Comparison of ENCODE assay signal across 10 cellular contexts in the genomic region with DNA sequence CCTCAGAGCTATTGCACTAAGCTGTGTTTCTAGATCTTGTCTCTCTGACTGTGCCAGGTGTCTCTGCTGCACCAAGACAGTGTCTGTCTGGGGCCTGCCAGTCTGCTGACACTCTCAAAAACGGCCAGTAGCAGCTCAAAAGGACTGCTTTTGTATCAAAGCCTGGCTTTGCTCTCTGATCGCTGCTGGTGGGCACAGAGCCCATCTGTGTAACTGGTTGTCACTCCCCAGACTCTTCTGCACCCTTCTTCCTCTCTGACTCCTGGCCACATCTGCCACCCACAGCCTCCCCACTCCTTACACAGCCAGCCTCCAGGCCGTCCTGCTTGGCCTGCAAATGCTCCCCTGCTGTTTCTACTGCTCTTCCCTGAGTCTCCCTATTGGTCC. TPM values are rescaled to one million over a fixed set of nuclear protein-coding genes. Genes with fewer than 3 reads are reported as not detected.
A peak's percentile ranks its signal among the peaks of the same experiment; 100 is the strongest.
DNase-seq lines count a peak whose midpoint lies in the region; ATAC-seq lines count a peak whose summit lies in the region.
"Had no signal": no experiment of that assay in that cellular context is flagged by ENCODE, and none has a peak within 500 bp of the region (broad histone marks: within the 10 kb centered on the region; RNA-seq: fewer than 3 reads in every experiment).

No MANE protein-coding gene starts in this region.

- peaks cover 47% of the 10 kb centered on the region for H3K4me1 Mint-ChIP-seq in activated CD4-positive, alpha-beta T cell treated with anti-CD3 and anti-CD28 coated beads for 36 hours
- H3K4me1 Mint-ChIP-seq in activated T-helper 2 cell treated with anti-CD3 and anti-CD28 coated beads, Interferon-gamma antibody, Interleukin-2, Interleukin-4, amounts not matched to agents 10 μg/mL and 5 μg/mL and 100 μg/mL, durations not matched to agents 14 hours and 24 hours and 36 hours (ENCODE audit: low read depth): peaks cover 18% of the 10 kb centered on the region
- H3K4me1 Mint-ChIP-seq in immature natural killer cell: peaks cover 70 to 78% of the 10 kb centered on the region in 2 donors
- peaks cover 67% of the 10 kb centered on the region for H3K4me1 Mint-ChIP-seq in stimulated activated naive CD8-positive, alpha-beta T cell treated with anti-CD3 and anti-CD28 coated beads, Interleukin-15, amount 100 ng/mL, for 72 hours

- peak overlapping the region; percentile 58 for H3K27ac Mint-ChIP-seq in activated CD4-positive, alpha-beta T cell treated with anti-CD3 and anti-CD28 coated beads for 36 hours
- peak overlapping the region; percentile 51 for H3K27ac Mint-ChIP-seq in activated T-helper 2 cell treated with anti-CD3 and anti-CD28 coated beads, Interferon-gamma antibody, Interleukin-2, Interleukin-4, amounts not matched to agents 10 μg/mL and 5 μg/mL and 100 μg/mL, durations not matched to agents 14 hours and 24 hours and 36 hours
- H3K27ac Mint-ChIP-seq in immature natural killer cell: peak overlapping the region; percentile 86 to 96 (median 89)
- H3K27ac Mint-ChIP-seq in stimulated activated naive CD8-positive, alpha-beta T cell treated with anti-CD3 and anti-CD28 coated beads, Interleukin-15, amount 100 ng/mL, for 72 hours: peak overlapping the region; percentile 10 to 47

- ATAC-seq in activated CD4-positive, alpha-beta T cell treated with anti-CD3 and anti-CD28 coated beads for 36 hours: no peak
- ATAC-seq in stimulated activated naive CD8-positive, alpha-beta T cell treated with anti-CD3 and anti-CD28 coated beads, Interleukin-15, amount 100 ng/mL, for 72 hours: no peak
- ATAC-seq in GM19455 (IDR thresholded peaks at IDR 0.05; ENCODE audit: unreplicated experiment): no peak

- no peaks in the 10 kb centered on the region for H3K9me3 Mint-ChIP-seq in activated CD4-positive, alpha-beta T cell treated with anti-CD3 and anti-CD28 coated beads for 36 hours (ENCODE audit: low read depth)
- H3K9me3 Mint-ChIP-seq in activated T-helper 2 cell treated with anti-CD3 and anti-CD28 coated beads, Interferon-gamma antibody, Interleukin-2, Interleukin-4, amounts not matched to agents 10 μg/mL and 5 μg/mL and 100 μg/mL, durations not matched to agents 14 hours and 24 hours and 36 hours: no peaks in the 10 kb centered on the region
- H3K9me3 Mint-ChIP-seq in immature natural killer cell: no peaks in the 10 kb centered on the region
- H3K9me3 Mint-ChIP-seq in stimulated activated naive CD8-positive, alpha-beta T cell treated with anti-CD3 and anti-CD28 coated beads, Interleukin-15, amount 100 ng/mL, for 72 hours: no peaks in the 10 kb centered on the region

- in situ Hi-C loops in ACHN (cut with HindIII; ENCODE audit: low pct_ligation_motif_present, low pct_unique_long_range_greater_than_20kb, low sequenced_read_pairs): no loop called here

- H3K27me3 Mint-ChIP-seq in activated CD4-positive, alpha-beta T cell treated with anti-CD3 and anti-CD28 coated beads for 36 hours: no peaks in the 10 kb centered on the region
- H3K27me3 Mint-ChIP-seq in activated T-helper 2 cell treated with anti-CD3 and anti-CD28 coated beads, Interferon-gamma antibody, Interleukin-2, Interleukin-4, amounts not matched to agents 10 μg/mL and 5 μg/mL and 100 μg/mL, durations not matched to agents 14 hours and 24 hours and 36 hours (ENCODE audit: low read depth): no peaks in the 10 kb centered on the region
- peaks cover 0 to 4% (median 2%) of the 10 kb centered on the region in 3 donors for H3K27me3 Mint-ChIP-seq in immature natural killer cell (ENCODE audit: low read depth in 3 of 3)
- H3K27me3 Mint-ChIP-seq in stimulated activated naive CD8-positive, alpha-beta T cell treated with anti-CD3 and anti-CD28 coated beads, Interleukin-15, amount 100 ng/mL, for 72 hours: no peaks in the 10 kb centered on the region

- intact Hi-C loops in activated CD4-positive, alpha-beta T cell treated with anti-CD3 and anti-CD28 coated beads for 36 hours (cut with DNase I, micrococcal nuclease): no loop called here
- intact Hi-C loops in activated T-helper 2 cell treated with anti-CD3 and anti-CD28 coated beads, Interferon-gamma antibody, Interleukin-2, Interleukin-4, amounts not matched to agents 10 μg/mL and 5 μg/mL and 100 μg/mL, durations not matched to agents 14 hours and 24 hours and 36 hours (cut with micrococcal nuclease): no loop called here

- peaks cover 28% of the 10 kb centered on the region for H3K36me3 Mint-ChIP-seq in activated CD4-positive, alpha-beta T cell treated with anti-CD3 and anti-CD28 coated beads for 36 hours (ENCODE audit: low read depth)
- H3K36me3 Mint-ChIP-seq in activated T-helper 2 cell treated with anti-CD3 and anti-CD28 coated beads, Interferon-gamma antibody, Interleukin-2, Interleukin-4, amounts not matched to agents 10 μg/mL and 5 μg/mL and 100 μg/mL, durations not matched to agents 14 hours and 24 hours and 36 hours (ENCODE audit: low read depth): peaks cover 46% of the 10 kb centered on the region
- peaks cover 0 to 5% (median 3%) of the 10 kb centered on the region in 3 donors for H3K36me3 Mint-ChIP-seq in immature natural killer cell

- no peak for DNase-seq in activated CD4-positive, alpha-beta T cell treated with anti-CD3 and anti-CD28 coated beads for 36 hours
- DNase-seq in activated CD4-positive, alpha-beta T cell treated with anti-CD3 and anti-CD28 coated beads, Interleukin-2, amount 50 U/mL, for 48 hours: no peak
- DNase-seq in activated T-helper 2 cell treated with anti-CD3 and anti-CD28 coated beads, Interferon-gamma antibody, Interleukin-2, Interleukin-4, amounts not matched to agents 10 μg/mL and 5 μg/mL and 100 μg/mL, durations not matched to agents 14 hours and 24 hours and 36 hours (ENCODE audit: low spot score): no peak
- DNase-seq in immature natural killer cell (no peak), ACHN (no peak), dedifferentiated amniotic fluid mesenchymal stem cell (ENCODE audit: extremely low spot score) (no peak)
- no peak for DNase-seq in stimulated activated naive CD8-positive, alpha-beta T cell treated with anti-CD3 and anti-CD28 coated beads, Interleukin-15, amount 100 ng/mL, for 72 hours
- DNase-seq: activated CD4-positive, alpha-beta T cell treated with anti-CD3 and anti-CD28 coated beads for 1 hour; NCI-H146 had no signal

- H3K4me3 Mint-ChIP-seq in activated CD4-positive, alpha-beta T cell treated with anti-CD3 and anti-CD28 coated beads for 36 hours: no peak overlapping the region
- H3K4me3 Mint-ChIP-seq in activated T-helper 2 cell treated with anti-CD3 and anti-CD28 coated beads, Interferon-gamma antibody, Interleukin-2, Interleukin-4, amounts not matched to agents 10 μg/mL and 5 μg/mL and 100 μg/mL, durations not matched to agents 14 hours and 24 hours and 36 hours (ENCODE audit: low read depth): no peak overlapping the region
- peak overlapping the region; percentile 44 to 84 (median 59) for H3K4me3 Mint-ChIP-seq in immature natural killer cell
- H3K4me3 Mint-ChIP-seq in stimulated activated naive CD8-positive, alpha-beta T cell treated with anti-CD3 and anti-CD28 coated beads, Interleukin-15, amount 100 ng/mL, for 72 hours: no peak overlapping the region

- CTCF ChIA-PET in activated CD4-positive, alpha-beta T cell treated with anti-CD3 and anti-CD28 coated beads for 36 hours (lab: Charles Lee): interaction anchor here (1.5 kb wide), 1 partner anchor 10 kb away, joined by 4 read pairs; no protein-coding TSS in a partner anchor

- POLR2A ChIA-PET in activated CD4-positive, alpha-beta T cell treated with anti-CD3 and anti-CD28 coated beads for 36 hours (lab: Charles Lee): interaction anchor here (0.9 kb wide), 1 partner anchor 35 kb away, joined by 3 read pairs; no protein-coding TSS in a partner anchor

RNA-seq across cellular contexts. Expression of a gene that starts 26.5 kb away (rescaled TPM):
- 100 to 1,000 TPM in 1 of 2 experiments, 10 to 100 TPM in 1; 84.4 to 107 TPM for total RNA-seq in activated CD4-positive, alpha-beta T cell treated with anti-CD3 and anti-CD28 coated beads for 36 hours
- total RNA-seq in activated T-helper 2 cell treated with anti-CD3 and anti-CD28 coated beads, Interferon-gamma antibody, Interleukin-2, Interleukin-4, amounts not matched to agents 10 μg/mL and 5 μg/mL and 100 μg/mL, durations not matched to agents 14 hours and 24 hours and 36 hours: 123 and 129 TPM in 2 replicates
- 10 to 100 TPM; 12.1 to 91.3 (median 23.0) TPM for polyA plus RNA-seq in immature natural killer cell

RNA-seq across cellular contexts. Expression of a gene that starts 38.3 kb away (rescaled TPM):
- 10 to 100 TPM; 14.1 to 15.2 TPM for total RNA-seq in activated CD4-positive, alpha-beta T cell treated with anti-CD3 and anti-CD28 coated beads for 36 hours
- 34.0 and 38.0 TPM in 2 replicates for total RNA-seq in activated T-helper 2 cell treated with anti-CD3 and anti-CD28 coated beads, Interferon-gamma antibody, Interleukin-2, Interleukin-4, amounts not matched to agents 10 μg/mL and 5 μg/mL and 100 μg/mL, durations not matched to agents 14 hours and 24 hours and 36 hours
- polyA plus RNA-seq in immature natural killer cell: 10 to 100 TPM; 12.8 to 26.3 (median 26.1) TPM

Comparison
In these comparisons a context has a peak if more than half of its experiments do, and no peak if none do; other contexts are left out.
1. H3K27ac Mint-ChIP-seq: peak in every context shown above with its lines; median percentile 89 in immature natural killer cell; 58 in activated CD4-positive, alpha-beta T cell treated with anti-CD3 and anti-CD28 coated beads for 36 hours; 51 in activated T-helper 2 cell treated with anti-CD3 and anti-CD28 coated beads, Interferon-gamma antibody, Interleukin-2, Interleukin-4, amounts not matched to agents 10 μg/mL and 5 μg/mL and 100 μg/mL, durations not matched to agents 14 hours and 24 hours and 36 hours; 28 in stimulated activated naive CD8-positive, alpha-beta T cell treated with anti-CD3 and anti-CD28 coated beads, Interleukin-15, amount 100 ng/mL, for 72 hours.
2. H3K4me3 Mint-ChIP-seq: peak in immature natural killer cell (5 of 5); none in activated CD4-positive, alpha-beta T cell treated with anti-CD3 and anti-CD28 coated beads for 36 hours (single experiment), activated T-helper 2 cell treated with anti-CD3 and anti-CD28 coated beads, Interferon-gamma antibody, Interleukin-2, Interleukin-4, amounts not matched to agents 10 μg/mL and 5 μg/mL and 100 μg/mL, durations not matched to agents 14 hours and 24 hours and 36 hours (single experiment) and stimulated activated naive CD8-positive, alpha-beta T cell treated with anti-CD3 and anti-CD28 coated beads, Interleukin-15, amount 100 ng/mL, for 72 hours (0 of 2).